Comparison of ENCODE assay signal across 19 cellular contexts in genomic region chr17:34025179-34025551, GRCh38.
"Had no signal": no experiment of that assay in that cellular context is flagged by ENCODE, and none has a peak within 500 bp of the region (broad histone marks: within the 10 kb centered on the region; RNA-seq: fewer than 3 reads in every experiment).

No MANE protein-coding gene starts in this region.

- H3K27me3 ChIP-seq: cardiac muscle cell, right lobe of liver had no signal

- H3K4me1 Mint-ChIP-seq: activated B cell treated with CpG ODN at 0.5 μM for 24 hours; activated naive CD8-positive, alpha-beta T cell treated with anti-CD3 and anti-CD28 coated beads for 36 hours; activated T-helper 17 cell treated with anti-CD3 and anti-CD28 coated beads, Interleukin-2, amount 50 U/mL, for 72 hours; nephron had no signal

- H3K27ac Mint-ChIP-seq: activated B cell treated with CpG ODN at 0.5 μM for 24 hours; activated CD8-positive, alpha-beta T cell treated with anti-CD3 and anti-CD28 coated beads for 36 hours; activated naive CD8-positive, alpha-beta T cell treated with anti-CD3 and anti-CD28 coated beads for 36 hours; activated T-helper 17 cell treated with anti-CD3 and anti-CD28 coated beads, Interleukin-2, amount 50 U/mL, for 72 hours; nephron had no signal

- H3K9me3 ChIP-seq: esophagus muscularis mucosa, lower lobe of right lung, right lobe of liver, thoracic aorta, upper lobe of right lung had no signal

- H3K4me3 ChIP-seq: cardiac muscle cell, esophagus muscularis mucosa, lower lobe of right lung, right lobe of liver, thoracic aorta, upper lobe of right lung had no signal

- H3K27ac ChIP-seq: cardiac muscle cell, esophagus muscularis mucosa, lower lobe of right lung, parathyroid adenoma, right lobe of liver, thoracic aorta, upper lobe of right lung had no signal

- ATAC-seq: activated CD8-positive, alpha-beta T cell treated with anti-CD3 and anti-CD28 coated beads for 36 hours; activated T-helper 17 cell treated with anti-CD3 and anti-CD28 coated beads, Interleukin-2, amount 50 U/mL, for 72 hours; left colon; lower lobe of right lung; right lobe of liver; upper lobe of right lung had no signal

- H3K4me3 Mint-ChIP-seq: activated B cell treated with CpG ODN at 0.5 μM for 24 hours; activated CD8-positive, alpha-beta T cell treated with anti-CD3 and anti-CD28 coated beads for 36 hours; activated naive CD8-positive, alpha-beta T cell treated with anti-CD3 and anti-CD28 coated beads for 36 hours; activated T-helper 17 cell treated with anti-CD3 and anti-CD28 coated beads, Interleukin-2, amount 50 U/mL, for 72 hours; nephron had no signal

- H3K4me1 ChIP-seq: esophagus muscularis mucosa, lower lobe of right lung, parathyroid adenoma, right lobe of liver, upper lobe of right lung had no signal

- H3K9me3 Mint-ChIP-seq: activated B cell treated with CpG ODN at 0.5 μM for 24 hours; activated CD8-positive, alpha-beta T cell treated with anti-CD3 and anti-CD28 coated beads for 36 hours; activated naive CD8-positive, alpha-beta T cell treated with anti-CD3 and anti-CD28 coated beads for 36 hours; activated T-helper 17 cell treated with anti-CD3 and anti-CD28 coated beads, Interleukin-2, amount 50 U/mL, for 72 hours; nephron had no signal

- DNase-seq: activated B cell treated with CpG ODN at 0.5 μM for 24 hours; activated CD4-positive, alpha-beta T cell treated with anti-CD3 and anti-CD28 coated beads for 48 hours; activated CD8-positive, alpha-beta T cell treated with anti-CD3 and anti-CD28 coated beads for 36 hours; activated naive CD4-positive, alpha-beta T cell; activated naive CD8-positive, alpha-beta T cell treated with anti-CD3 and anti-CD28 coated beads for 36 hours; activated T-cell treated with anti-CD3 and anti-CD28 coated beads, Interleukin-2, amount 50 U/mL, for 1 hour; amniotic stem cell; lower lobe of right lung; right lobe of liver; small intestine; stimulated activated CD4-positive, alpha-beta T cell treated with anti-CD3 and anti-CD28 coated beads, Interleukin-4, amount 100 ng/mL, for 1 hour; upper lobe of right lung had no signal

- H3K36me3 ChIP-seq: cardiac muscle cell, esophagus muscularis mucosa, lower lobe of right lung, right lobe of liver, thoracic aorta, upper lobe of right lung had no signal

- H3K36me3 Mint-ChIP-seq: activated naive CD8-positive, alpha-beta T cell treated with anti-CD3 and anti-CD28 coated beads for 36 hours had no signal
